Comparison of ENCODE assay signal across 25 cellular contexts in the genomic region with DNA sequence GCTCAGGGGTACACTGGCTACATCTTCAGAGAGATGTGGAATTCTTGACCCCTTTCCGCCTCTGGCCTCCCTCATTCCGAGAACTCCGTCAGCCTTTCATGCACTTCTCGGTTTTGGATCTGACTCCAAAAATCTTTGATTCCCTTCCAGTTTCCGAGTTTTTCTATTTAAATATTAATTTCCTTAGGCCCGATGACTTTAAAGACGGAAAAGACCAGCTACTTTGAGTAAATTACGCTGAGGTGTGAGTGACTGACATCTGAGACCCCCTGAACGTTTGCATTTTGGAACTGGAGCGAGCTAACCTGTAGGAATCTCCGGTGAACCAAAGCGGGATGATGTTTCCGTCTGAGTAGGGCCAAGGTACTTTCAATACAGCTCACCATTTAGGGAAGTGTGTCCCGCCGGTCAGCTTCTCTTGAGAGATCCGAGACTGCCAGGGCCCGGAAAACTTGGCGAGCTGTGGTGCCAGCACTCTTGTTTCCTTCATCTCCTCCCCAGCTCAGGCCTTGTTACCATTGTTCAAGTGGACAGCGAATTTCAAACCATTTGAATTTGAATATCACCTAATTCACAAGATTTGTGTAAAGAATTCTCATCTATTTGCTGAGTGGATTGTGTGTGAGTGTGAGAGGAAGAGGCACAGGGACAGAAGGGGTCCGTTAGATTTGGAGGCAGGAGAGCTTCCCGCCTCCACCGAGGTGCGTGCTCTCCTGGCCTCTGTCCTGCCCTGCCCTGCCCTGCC. TPM values are rescaled to one million over a fixed set of nuclear protein-coding genes. Genes with fewer than 3 reads are reported as not detected.
DNase-seq lines count a peak whose midpoint lies in the region; ATAC-seq and TF ChIP-seq lines count a peak whose summit lies in the region.
"Had no signal": no experiment of that assay in that cellular context is flagged by ENCODE, and none has a peak within 500 bp of the region (broad histone marks: within the 10 kb centered on the region; RNA-seq: fewer than 3 reads in every experiment).

No MANE protein-coding gene starts in this region.

- H3K27me3 Mint-ChIP-seq in activated CD8-positive, alpha-beta memory T cell treated with anti-CD3 and anti-CD28 coated beads, Interleukin-2, amount 10 ng/mL, durations not matched to agents 7 days and 5 days: peaks cover 96% of the 10 kb centered on the region

- H3K27me3 ChIP-seq in H7 (ENCODE audit: control insufficient read depth, insufficient read depth, low read length): peaks cover 97% of the 10 kb centered on the region
- H3K27me3 ChIP-seq in hepatocyte: peaks cover 100% of the 10 kb centered on the region
- H3K27me3 ChIP-seq in neuronal stem cell (ENCODE audit: control insufficient read depth in 3 of 3, insufficient read depth in 3 of 3, low read depth in 1 of 3, low read length in 3 of 3): peaks cover 45 to 100% (median 79%) of the 10 kb centered on the region in 3 experiments

- peak overlapping the region; percentile 69 for H2BK15ac ChIP-seq in neuronal stem cell (ENCODE audit: low read length)

- DNase-seq in H7: peak; percentile 37
- DNase-seq in hepatocyte (ENCODE audit: low spot score): no peak
- DNase-seq in neuronal stem cell (ENCODE audit: low spot score): no peak
- DNase-seq in activated CD8-positive, alpha-beta memory T cell treated with anti-CD3 and anti-CD28 coated beads, Interleukin-2, amount 10 ng/mL, durations not matched to agents 7 days and 5 days: no peak
- DNase-seq in NCI-H2107 treated with DMSO at 0.1 percent for 48 hours (lab: John Stamatoyannopoulos, UW; ENCODE audit: unreplicated experiment): no peak
- DNase-seq: activated CD4-positive, alpha-beta T cell treated with anti-CD3 and anti-CD28 coated beads, Interleukin-2, amount 50 U/mL, for 4 hours; activated gamma-delta T cell; amygdala; CD4-positive, alpha-beta T cell; GF-D8; immature natural killer cell; NCI-H1048; NCI-H2029 treated with DMSO at 0.1 percent for 48 hours; small intestine; stimulated activated CD4-positive, alpha-beta T cell treated with anti-CD3 and anti-CD28 coated beads, Interleukin-2, amount 100 ng/mL, for 24 hours had no signal

- H3K36me3 Mint-ChIP-seq in activated CD8-positive, alpha-beta memory T cell treated with anti-CD3 and anti-CD28 coated beads, Interleukin-2, amount 10 ng/mL, durations not matched to agents 7 days and 5 days: peaks cover 8% of the 10 kb centered on the region
- H3K36me3 Mint-ChIP-seq: stimulated activated effector memory CD8-positive, alpha-beta T cell treated with anti-CD3 and anti-CD28 coated beads, Interleukin-12 subunit alpha, Interleukin-12 subunit beta, amount 100 ng/mL, for 72 hours had no signal

- H3K14ac ChIP-seq in neuronal stem cell (ENCODE audit: low read length): no peak overlapping the region

- no peaks in the 10 kb centered on the region for H4K20me1 ChIP-seq in hepatocyte (ENCODE audit: insufficient read depth, poor library complexity, severe bottlenecking)

- H3K4me1 Mint-ChIP-seq in activated CD8-positive, alpha-beta memory T cell treated with anti-CD3 and anti-CD28 coated beads, Interleukin-2, amount 10 ng/mL, durations not matched to agents 7 days and 5 days: peaks cover 8% of the 10 kb centered on the region

- H2BK120ac ChIP-seq in neuronal stem cell (ENCODE audit: low read depth, low read length): no peak overlapping the region

- no peak overlapping the region for H2BK12ac ChIP-seq in neuronal stem cell (ENCODE audit: low read length)

- ATAC-seq in activated CD8-positive, alpha-beta memory T cell treated with anti-CD3 and anti-CD28 coated beads, Interleukin-2, amount 10 ng/mL, durations not matched to agents 7 days and 5 days: no peak
- ATAC-seq in HG03097 (IDR thresholded peaks at IDR 0.05; ENCODE audit: low FRiP score, unreplicated experiment): no peak
- ATAC-seq: left ventricle myocardium superior; stimulated activated effector memory CD8-positive, alpha-beta T cell treated with anti-CD3 and anti-CD28 coated beads, Interleukin-12 subunit alpha, Interleukin-12 subunit beta, amount 100 ng/mL, for 72 hours had no signal

- H3K27ac Mint-ChIP-seq in activated CD8-positive, alpha-beta memory T cell treated with anti-CD3 and anti-CD28 coated beads, Interleukin-2, amount 10 ng/mL, durations not matched to agents 7 days and 5 days: no peak overlapping the region
- H3K27ac Mint-ChIP-seq: CD4-positive, alpha-beta T cell; immature natural killer cell; stimulated activated effector memory CD8-positive, alpha-beta T cell treated with anti-CD3 and anti-CD28 coated beads, Interleukin-12 subunit alpha, Interleukin-12 subunit beta, amount 100 ng/mL, for 72 hours had no signal

- H4K8ac ChIP-seq in neuronal stem cell (ENCODE audit: low read depth, low read length): no peak overlapping the region

- 13% methylated on average over 23 of the region's 23 CpGs for WGBS in hepatocyte (ENCODE audit: low lambda C conversion rate, missing lambda C conversion rate)
- no CpG with 5 or more reads among the region's 23 CpGs for WGBS in neuronal stem cell (ENCODE audit: extremely low coverage in 2 of 2, insufficient read length in 2 of 2, insufficient replicate concordance in 1 of 2), 2 donors

- H3K79me1 ChIP-seq in neuronal stem cell (ENCODE audit: low read depth, low read length): no peaks in the 10 kb centered on the region

- peaks cover 11% of the 10 kb centered on the region for H3K4me1 ChIP-seq in ES-I3 (ENCODE audit: insufficient read depth, low read length)
- H3K4me1 ChIP-seq in hepatocyte (ENCODE audit: insufficient read depth): peaks cover 31% of the 10 kb centered on the region
- peaks cover 2 to 37% of the 10 kb centered on the region in 2 donors for H3K4me1 ChIP-seq in neuronal stem cell (ENCODE audit: control insufficient read depth in 2 of 2, insufficient read depth in 1 of 2, low read depth in 1 of 2, low read length in 2 of 2)
- H3K4me1 ChIP-seq: prostate gland had no signal

- H2AFZ ChIP-seq in hepatocyte (no peak overlapping the region), neuronal stem cell (ENCODE audit: low read length) (no peak overlapping the region)

- H3K9me2 ChIP-seq in hepatocyte (replicated peaks; ENCODE audit: insufficient read depth): no peaks in the 10 kb centered on the region

- peak overlapping the region; percentile 74 for H3K18ac ChIP-seq in neuronal stem cell (ENCODE audit: low read length)

- CTCF ChIA-PET in activated CD8-positive, alpha-beta memory T cell treated with anti-CD3 and anti-CD28 coated beads, Interleukin-2, amount 10 ng/mL, durations not matched to agents 7 days and 5 days (lab: Charles Lee): no interaction called here

- H3K9me3 Mint-ChIP-seq in activated CD8-positive, alpha-beta memory T cell treated with anti-CD3 and anti-CD28 coated beads, Interleukin-2, amount 10 ng/mL, durations not matched to agents 7 days and 5 days (ENCODE audit: low read depth): no peaks in the 10 kb centered on the region
- H3K9me3 Mint-ChIP-seq: CD4-positive, alpha-beta T cell; stimulated activated effector memory CD8-positive, alpha-beta T cell treated with anti-CD3 and anti-CD28 coated beads, Interleukin-12 subunit alpha, Interleukin-12 subunit beta, amount 100 ng/mL, for 72 hours had no signal

- peak overlapping the region; percentile 89 for H3K4me2 ChIP-seq in hepatocyte
- peak overlapping the region; percentile 54 for H3K4me2 ChIP-seq in neuronal stem cell (ENCODE audit: insufficient read depth, low read length, poor library complexity, severe bottlenecking)

- H3K23ac ChIP-seq in neuronal stem cell (ENCODE audit: low read depth, low read length, poor library complexity): peak overlapping the region; percentile 51

- TF ChIP-seq CTCF in hepatocyte (IDR thresholded peaks at IDR 0.05; ENCODE audit: poor library complexity): no peak

- H3K4me3 ChIP-seq in H7 (ENCODE audit: insufficient read depth, low read depth, low read length): peak overlapping the region; percentile 18; the same call in 1 of the 2 replicates
- H3K4me3 ChIP-seq in hepatocyte: no peak overlapping the region
- no peak overlapping the region for H3K4me3 ChIP-seq in neuronal stem cell (ENCODE audit: low read length in 2 of 2)

- peak overlapping the region; percentile 88 for H2AK5ac ChIP-seq in neuronal stem cell (ENCODE audit: low read depth, low read length)

- peak overlapping the region; percentile 57; the same call in 1 of the 2 replicates for H3K9ac ChIP-seq in ES-I3 (ENCODE audit: low read depth, low read length)
- H3K9ac ChIP-seq in neuronal stem cell (ENCODE audit: low read depth, low read length, poor library complexity): no peak overlapping the region

- H4K91ac ChIP-seq in neuronal stem cell (ENCODE audit: low read depth, low read length, poor library complexity): no peak overlapping the region

- H3K4me3 Mint-ChIP-seq in activated CD8-positive, alpha-beta memory T cell treated with anti-CD3 and anti-CD28 coated beads, Interleukin-2, amount 10 ng/mL, durations not matched to agents 7 days and 5 days: no peak overlapping the region
- H3K4me3 Mint-ChIP-seq: CD4-positive, alpha-beta T cell; stimulated activated effector memory CD8-positive, alpha-beta T cell treated with anti-CD3 and anti-CD28 coated beads, Interleukin-12 subunit alpha, Interleukin-12 subunit beta, amount 100 ng/mL, for 72 hours had no signal

- H3K79me2 ChIP-seq in hepatocyte: no peaks in the 10 kb centered on the region

- H3K9me3 ChIP-seq in ES-I3 (ENCODE audit: control insufficient read depth, insufficient read depth, low read length) (no peaks in the 10 kb centered on the region), hepatocyte (ENCODE audit: low read depth) (no peaks in the 10 kb centered on the region), neuronal stem cell (replicated peaks in 1 of 2; ENCODE audit: control insufficient read depth in 2 of 2, insufficient read depth in 1 of 2, low read depth in 1 of 2, low read length in 2 of 2) (no peaks in the 10 kb centered on the region)
- H3K9me3 ChIP-seq: prostate gland had no signal

- H3K27ac ChIP-seq in hepatocyte: no peak overlapping the region
- no peak overlapping the region for H3K27ac ChIP-seq in neuronal stem cell (replicated peaks; ENCODE audit: low read length)
- H3K27ac ChIP-seq: prostate gland had no signal

- no peaks in the 10 kb centered on the region for H3K36me3 ChIP-seq in ES-I3 (ENCODE audit: insufficient read depth, low read length)
- H3K36me3 ChIP-seq in H7 (replicated peaks; ENCODE audit: control insufficient read depth, insufficient read depth, low read length): no peaks in the 10 kb centered on the region
- H3K36me3 ChIP-seq in hepatocyte (replicated peaks; ENCODE audit: insufficient read depth, low read depth): no peaks in the 10 kb centered on the region
- H3K36me3 ChIP-seq in neuronal stem cell (replicated peaks in 1 of 2; ENCODE audit: control insufficient read depth in 2 of 2, insufficient read depth in 2 of 2, low read length in 2 of 2): no peaks in the 10 kb centered on the region
- H3K36me3 ChIP-seq: prostate gland had no signal

- H2BK5ac ChIP-seq in neuronal stem cell (ENCODE audit: low read length): no peak overlapping the region

- no peak overlapping the region for H3K4ac ChIP-seq in neuronal stem cell (ENCODE audit: low read length)

RNA-seq across cellular contexts. Expression of a gene that starts 5.4 kb away (rescaled TPM):
- total RNA-seq in H7 (2014; rRNA removed; shearing (Covaris generic)): 0.52 and 1.2 TPM in 2 replicates
- total RNA-seq in hepatocyte: not detected in 2 replicates
- 0.18 and 0.79 TPM in 2 replicates for polyA plus RNA-seq in hepatocyte
- 0.01 TPM for polyA plus RNA-seq in neuronal stem cell (2013, experiment 1 of 2)
- polyA plus RNA-seq in neuronal stem cell (2013, experiment 2 of 2): 0.01 TPM
- total RNA-seq in activated CD8-positive, alpha-beta memory T cell treated with anti-CD3 and anti-CD28 coated beads, Interleukin-2, amount 10 ng/mL, durations not matched to agents 7 days and 5 days: not detected
- total RNA-seq: CD4-positive, alpha-beta T cell; HepG2; left ventricle myocardium superior; LHCN-M2; mononuclear cell; T-helper 1 cell treated with Interleukin-12 subunit alpha and Interleukin-12 subunit beta and Interleukin-4 antibody, amounts not matched to agents 30 ng/mL and 1 ng/mL, for 36 hours; temporal lobe had no signal
- polyA plus RNA-seq: HepG2, immature natural killer cell, small intestine had no signal
